Comparison of ENCODE assay signal across 17 cellular contexts in genomic region chr3:30586091-30586805, GRCh38.
"Had no signal": no experiment of that assay in that cellular context is flagged by ENCODE, and none has a peak within 500 bp of the region (broad histone marks: within the 10 kb centered on the region; RNA-seq: fewer than 3 reads in every experiment).

No MANE protein-coding gene starts in this region.

- H3K27ac Mint-ChIP-seq: activated CD4-positive, alpha-beta memory T cell treated with anti-CD3 and anti-CD28 coated beads for 36 hours; activated naive CD8-positive, alpha-beta T cell treated with anti-CD3 and anti-CD28 coated beads for 36 hours; activated T-cell treated with anti-CD3 and anti-CD28 coated beads, Interleukin-2, amount 50 U/mL, for 72 hours; endodermal cell; natural killer cell treated with Interleukin-12 subunit alpha and Interleukin-12 subunit beta and Interleukin-15 and Interleukin-18, amount 100 ng/mL, for 72 hours; progenitor cell of endocrine pancreas had no signal

- ATAC-seq: activated T-cell treated with anti-CD3 and anti-CD28 coated beads, Interleukin-2, amount 50 U/mL, for 72 hours; esophagus mucosa; natural killer cell treated with Interleukin-12 subunit alpha and Interleukin-12 subunit beta and Interleukin-15 and Interleukin-18, amount 100 ng/mL, for 72 hours; right lobe of liver had no signal

- H3K4me3 Mint-ChIP-seq: activated CD4-positive, alpha-beta memory T cell treated with anti-CD3 and anti-CD28 coated beads for 36 hours; activated naive CD8-positive, alpha-beta T cell treated with anti-CD3 and anti-CD28 coated beads for 36 hours; activated T-cell treated with anti-CD3 and anti-CD28 coated beads, Interleukin-2, amount 50 U/mL, for 72 hours; endodermal cell; natural killer cell treated with Interleukin-12 subunit alpha and Interleukin-12 subunit beta and Interleukin-15 and Interleukin-18, amount 100 ng/mL, for 72 hours had no signal

- H3K27me3 ChIP-seq: brain microvascular endothelial cell, right lobe of liver, suprapubic skin, upper lobe of left lung had no signal

- H3K4me1 ChIP-seq: right lobe of liver, suprapubic skin, upper lobe of left lung had no signal

- H3K9me3 Mint-ChIP-seq: activated CD4-positive, alpha-beta memory T cell treated with anti-CD3 and anti-CD28 coated beads for 36 hours; activated T-cell treated with anti-CD3 and anti-CD28 coated beads, Interleukin-2, amount 50 U/mL, for 72 hours; endodermal cell; natural killer cell treated with Interleukin-12 subunit alpha and Interleukin-12 subunit beta and Interleukin-15 and Interleukin-18, amount 100 ng/mL, for 72 hours had no signal

- H3K27ac ChIP-seq: brain microvascular endothelial cell, right lobe of liver, suprapubic skin, upper lobe of left lung, VCaP had no signal

- H3K4me3 ChIP-seq: lung, right lobe of liver, suprapubic skin, upper lobe of left lung had no signal

- H3K36me3 Mint-ChIP-seq: activated CD4-positive, alpha-beta memory T cell treated with anti-CD3 and anti-CD28 coated beads for 36 hours; activated naive CD8-positive, alpha-beta T cell treated with anti-CD3 and anti-CD28 coated beads for 36 hours; natural killer cell treated with Interleukin-12 subunit alpha and Interleukin-12 subunit beta and Interleukin-15 and Interleukin-18, amount 100 ng/mL, for 72 hours had no signal

- H3K36me3 ChIP-seq: brain microvascular endothelial cell, right lobe of liver, suprapubic skin, upper lobe of left lung had no signal

- H3K27me3 Mint-ChIP-seq: activated CD4-positive, alpha-beta memory T cell treated with anti-CD3 and anti-CD28 coated beads for 36 hours; activated naive CD8-positive, alpha-beta T cell treated with anti-CD3 and anti-CD28 coated beads for 36 hours; natural killer cell treated with Interleukin-12 subunit alpha and Interleukin-12 subunit beta and Interleukin-15 and Interleukin-18, amount 100 ng/mL, for 72 hours; progenitor cell of endocrine pancreas had no signal

- H3K9me3 ChIP-seq: right lobe of liver, suprapubic skin, upper lobe of left lung had no signal

- DNase-seq: activated CD4-positive, alpha-beta memory T cell treated with anti-CD3 and anti-CD28 coated beads for 36 hours; activated gamma-delta T cell treated with Interleukin-2 at 50 U/mL for 16 hours; activated naive CD8-positive, alpha-beta T cell treated with anti-CD3 and anti-CD28 coated beads for 36 hours; activated T-cell treated with anti-CD3 and anti-CD28 coated beads, Interleukin-2, amount 50 U/mL, for 72 hours; brain microvascular endothelial cell; endodermal cell; glutamatergic neuron; nucleus accumbens; right lobe of liver; stimulated activated naive CD4-positive, alpha-beta T cell treated with Interleukin-2 at 50 U/mL for 16 hours; upper lobe of left lung had no signal
